In genomic region chr10:6231146-6231545, GRCh38 we compare ENCODE assay signal across 17 cellular contexts. TPM values are rescaled to one million over a fixed set of nuclear protein-coding genes. Genes with fewer than 3 reads are reported as not detected.
A peak's percentile ranks its signal among the peaks of the same experiment; 100 is the strongest.
DNase-seq lines count a peak whose midpoint lies in the region; ATAC-seq, FAIRE-seq and TF ChIP-seq lines count a peak whose summit lies in the region.
"Had no signal": no experiment of that assay in that cellular context is flagged by ENCODE, and none has a peak within 500 bp of the region (broad histone marks: within the 10 kb centered on the region; RNA-seq: fewer than 3 reads in every experiment).

No MANE protein-coding gene starts in this region.

- H2AK9ac ChIP-seq in IMR-90 (replicated peaks; ENCODE audit: low read depth, low read length, poor library complexity) = no peak overlapping the region

- no peak overlapping the region for H4K8ac ChIP-seq in IMR-90 (ENCODE audit: low read depth in 2 of 2, low read length in 2 of 2)

- no peaks in the 10 kb centered on the region for H3K27me3 Mint-ChIP-seq in activated CD4-positive, alpha-beta T cell treated with anti-CD3 and anti-CD28 coated beads for 36 hours

- H4K91ac ChIP-seq in IMR-90 (ENCODE audit: insufficient read depth, low read depth, low read length) = no peak overlapping the region

- H3K36me3 Mint-ChIP-seq in activated CD4-positive, alpha-beta T cell treated with anti-CD3 and anti-CD28 coated beads for 36 hours (ENCODE audit: low read depth) = peaks cover 80% of the 10 kb centered on the region

- POLR2A ChIA-PET in activated CD4-positive, alpha-beta T cell treated with anti-CD3 and anti-CD28 coated beads for 36 hours (lab: Charles Lee) = no interaction called here
- POLR2A ChIA-PET in A549 (lab: Yijun Ruan, JAX) = no interaction called here
- POLR2A ChIA-PET in IMR-90 (lab: Charles Lee; ENCODE audit: unreplicated experiment) = no interaction called here

- H3K9ac ChIP-seq in IMR-90 (ENCODE audit: low read depth, low read length) = no peak overlapping the region

- intact Hi-C loops in activated CD4-positive, alpha-beta T cell treated with anti-CD3 and anti-CD28 coated beads for 36 hours (cut with DNase I, micrococcal nuclease) = loop anchor here (10.0 kb wide), 1 partner anchor 174 kb away; no protein-coding TSS in a partner anchor
- intact Hi-C loops in IMR-90 (cut with micrococcal nuclease) (no loop called here), lower lobe of right lung (cut with DNase I) (no loop called here), ovary (cut with DNase I) (no loop called here)

- no peaks in the 10 kb centered on the region for H3K9me3 ChIP-seq in A549
- H3K9me3 ChIP-seq in IMR-90 (ENCODE audit: control insufficient read depth, insufficient read depth, low read length) = no peaks in the 10 kb centered on the region
- H3K9me3 ChIP-seq in lower lobe of right lung = no peaks in the 10 kb centered on the region
- H3K9me3 ChIP-seq in ovary = no peaks in the 10 kb centered on the region

- H2AK5ac ChIP-seq in IMR-90 (ENCODE audit: low read depth, low read length) = no peak overlapping the region

- H4K5ac ChIP-seq in IMR-90 (ENCODE audit: low read depth, low read length) = no peak overlapping the region

- TF ChIP-seq EP300 in A549 (IDR thresholded peaks at IDR 0.05) (no peak), ovary (IDR thresholded peaks at IDR 0.05) (no peak)

- H3K4me2 ChIP-seq in A549 (no peak overlapping the region), IMR-90 (ENCODE audit: low read depth, low read length) (no peak overlapping the region)

- H3K4me1 Mint-ChIP-seq in activated CD4-positive, alpha-beta T cell treated with anti-CD3 and anti-CD28 coated beads for 36 hours = peaks cover 3% of the 10 kb centered on the region
- H3K4me1 Mint-ChIP-seq: H9 had no signal

- H3K18ac ChIP-seq in IMR-90 (ENCODE audit: low read depth, low read length) = no peak overlapping the region

- WGBS in A549 (ENCODE audit: missing lambda C conversion rate) = 93% methylated on average over 9 of the region's 12 CpGs
- WGBS in IMR-90 (ENCODE audit: extremely low coverage in 2 of 2, insufficient read length in 1 of 2), 2 experiments = 94% methylated on average over 5 of the region's 12 CpGs; no CpG with 5 or more reads in 1 of the 2 experiments
- 92 to 96% (median 95%) methylated on average over 12 of the region's 12 CpGs for WGBS in ovary, 3 donors

- no peak overlapping the region for H2BK5ac ChIP-seq in IMR-90 (ENCODE audit: low read depth, low read length, poor library complexity, severe bottlenecking)

- DNase-seq in activated CD4-positive, alpha-beta T cell treated with anti-CD3 and anti-CD28 coated beads for 36 hours = no peak
- DNase-seq in activated CD4-positive, alpha-beta T cell treated with anti-CD3 and anti-CD28 coated beads for 1 hour = no peak
- DNase-seq in A549 (ENCODE audit: low read depth in 1 of 2, low spot score in 1 of 2) = no peak
- no peak for DNase-seq in IMR-90
- DNase-seq in lower lobe of right lung = peak; percentile 24
- DNase-seq in ovary = no peak
- DNase-seq in hippocampal formation (lab: John Stamatoyannopoulos, UW) = no peak
- DNase-seq in SK-N-DZ (ENCODE audit: low spot score) = no peak
- DNase-seq: 8988T; GF-D8; H9; NCI-H1048; NCI-H1436 treated with DMSO at 0.1 percent for 48 hours; NCI-H2029 treated with DMSO at 0.1 percent for 48 hours; NCI-H2171 treated with DMSO at 0.1 percent for 48 hours; NCI-H446 treated with DMSO at 0.1 percent for 48 hours; NK-92 treated with Interleukin-12 subunit alpha and Interleukin-12 subunit beta, amount 100 ng/mL, for 24 hours had no signal

- H3K14ac ChIP-seq in IMR-90 (replicated peaks; ENCODE audit: low read depth, low read length) = no peak overlapping the region

- in situ Hi-C loops in IMR-90 (cut with MboI; ENCODE audit: low sequenced_read_pairs) = loop anchor here (25.0 kb wide), 1 partner anchor 506 kb away; no protein-coding TSS in a partner anchor

- no peaks in the 10 kb centered on the region for H3K9me3 Mint-ChIP-seq in activated CD4-positive, alpha-beta T cell treated with anti-CD3 and anti-CD28 coated beads for 36 hours (ENCODE audit: low read depth)
- H3K9me3 Mint-ChIP-seq: H9 had no signal

- peak overlapping the region; percentile 58 for H3K27ac Mint-ChIP-seq in activated CD4-positive, alpha-beta T cell treated with anti-CD3 and anti-CD28 coated beads for 36 hours

- no peak overlapping the region for H3K56ac ChIP-seq in IMR-90 (ENCODE audit: extremely low read depth, insufficient read depth, low read length)

- no peak for TF ChIP-seq RAD21 in A549 (conservative IDR thresholded peaks at IDR 0.05 in 1 of 2, IDR thresholded peaks at IDR 0.05 in 1 of 2)
- TF ChIP-seq RAD21 in IMR-90 (IDR thresholded peaks at IDR 0.05; ENCODE audit: low read length) = no peak

- H3K4ac ChIP-seq in IMR-90 (ENCODE audit: low read depth, low read length) = no peak overlapping the region; the same call in 1 of the 2 replicates

- H3K36me3 ChIP-seq in IMR-90 (ENCODE audit: control insufficient read depth, insufficient read depth, low read length) (peaks cover 84% of the 10 kb centered on the region), lower lobe of right lung (peaks cover 94% of the 10 kb centered on the region), ovary (no peaks in the 10 kb centered on the region)

- peaks cover 18 to 62% of the 10 kb centered on the region in 2 experiments; a peak in 3 of 4 replicates for H3K79me1 ChIP-seq in IMR-90 (ENCODE audit: low read depth in 1 of 2, low read length in 2 of 2)

- no peak overlapping the region for H3K4me3 Mint-ChIP-seq in activated CD4-positive, alpha-beta T cell treated with anti-CD3 and anti-CD28 coated beads for 36 hours
- H3K4me3 Mint-ChIP-seq: H9 had no signal

- H3K4me3 ChIP-seq in A549 (no peak overlapping the region), IMR-90 (ENCODE audit: insufficient read depth, low read depth, low read length) (no peak overlapping the region), lower lobe of right lung (no peak overlapping the region), ovary (no peak overlapping the region)

- H3K27ac ChIP-seq in A549 (peak overlapping the region; percentile 15 to 82; a peak in 4 of 6 replicates), IMR-90 (ENCODE audit: insufficient read depth, low read length) (no peak overlapping the region), lower lobe of right lung (no peak overlapping the region), ovary (no peak overlapping the region)

- peaks cover 94% of the 10 kb centered on the region for H3K4me1 ChIP-seq in A549
- no peaks in the 10 kb centered on the region for H3K4me1 ChIP-seq in IMR-90 (ENCODE audit: control insufficient read depth, insufficient read depth, low read length)
- H3K4me1 ChIP-seq in lower lobe of right lung = no peaks in the 10 kb centered on the region
- H3K4me1 ChIP-seq in ovary (ENCODE audit: insufficient read depth) = peaks cover 9% of the 10 kb centered on the region

- CTCF ChIA-PET in activated CD4-positive, alpha-beta T cell treated with anti-CD3 and anti-CD28 coated beads for 36 hours (lab: Charles Lee) = no interaction called here
- CTCF ChIA-PET in A549 (lab: Yijun Ruan, JAX) (interaction anchor here (0.7 to 2.4 kb wide), 3 partner anchors 29 to 176 kb away, joined by 3 to 9 read pairs (median 5); partner anchors contain the start of gene PFKFB3), IMR-90 (lab: Yijun Ruan, JAX) (no interaction called here)

- no peaks in the 10 kb centered on the region for H3K27me3 ChIP-seq in IMR-90 (ENCODE audit: control insufficient read depth, insufficient read depth, low read length)
- no peaks in the 10 kb centered on the region for H3K27me3 ChIP-seq in lower lobe of right lung (ENCODE audit: low read depth)
- no peaks in the 10 kb centered on the region for H3K27me3 ChIP-seq in ovary

- H3K9me1 ChIP-seq in IMR-90 (ENCODE audit: insufficient read depth, low read length) = peaks cover 5% of the 10 kb centered on the region; the same call in 1 of the 2 replicates

- ATAC-seq in activated CD4-positive, alpha-beta T cell treated with anti-CD3 and anti-CD28 coated beads for 36 hours = no peak
- ATAC-seq in A549 (no peak), IMR-90 (ENCODE audit: low read depth) (no peak), lower lobe of right lung (no peak)

- no peak overlapping the region for H3K23ac ChIP-seq in IMR-90 (ENCODE audit: low read depth, low read length)

- no peak overlapping the region for H2BK15ac ChIP-seq in IMR-90 (ENCODE audit: low read depth, low read length)

- H2AFZ ChIP-seq in IMR-90 (replicated peaks; ENCODE audit: low read length, poor library complexity) = peak overlapping the region; percentile 23

- peaks cover 40% of the 10 kb centered on the region for H4K20me1 ChIP-seq in IMR-90 (ENCODE audit: insufficient read depth, low read length)

- dilution Hi-C loops in IMR-90 (cut with HindIII; ENCODE audit: low sequenced_read_pairs, unreplicated experiment) = no loop called here

- no peak for FAIRE-seq in A549 (lab: Jason Lieb, UNC)

- no peak for TF ChIP-seq CTCF in A549 (IDR thresholded peaks at IDR 0.05)
- TF ChIP-seq CTCF in IMR-90 (conservative IDR thresholded peaks at IDR 0.05; ENCODE audit: low read depth, low read length) = no peak
- no peak for TF ChIP-seq CTCF in lower lobe of right lung (IDR thresholded peaks at IDR 0.05)
- TF ChIP-seq CTCF in ovary (IDR thresholded peaks at IDR 0.05) = no peak

- no TSS peak for BruUV-seq in IMR-90 (replicated peaks; lab: Mats Ljungman, UMichigan)

- no peak for TF ChIP-seq POLR2A in A549 (IDR thresholded peaks at IDR 0.05; ENCODE audit: low read length)
- no peak for TF ChIP-seq POLR2A in IMR-90 (IDR thresholded peaks at IDR 0.05; ENCODE audit: low read depth, low read length)
- no peak for TF ChIP-seq POLR2A in ovary (IDR thresholded peaks at IDR 0.05)

- no peak overlapping the region for H2BK20ac ChIP-seq in IMR-90 (ENCODE audit: low read depth, low read length)

- no peak overlapping the region for H2BK120ac ChIP-seq in IMR-90 (ENCODE audit: low read depth, low read length)

TF ChIP-seq in A549, 52 proteins besides CTCF, POLR2A, EP300 and RAD21 (continues in another document):
- TF ChIP-seq NFE2L2 (conservative IDR thresholded peaks at IDR 0.05; ENCODE audit: low read length) = no peak

RNA-seq across cellular contexts. Expression of gene PFKFB3, which starts 28.4 kb away (rescaled TPM):
- 100 to 1,000 TPM; 133 to 183 TPM for total RNA-seq in activated CD4-positive, alpha-beta T cell treated with anti-CD3 and anti-CD28 coated beads for 36 hours
- polyA plus RNA-seq in A549 (2011; rRNA removed) = 139 and 151 TPM in 2 replicates
- 236 and 256 TPM in 2 replicates for polyA plus RNA-seq in A549 (2012; cell fraction: cytosol; rRNA removed)
- 551 and 642 TPM in 2 replicates for polyA plus RNA-seq in A549 (2012; cell fraction: nucleus; rRNA removed)
- polyA plus RNA-seq in A549 (2017; fragmentation: RNase III; extraction: RNeasy Plus Mini Kit Qiagen cat#74134 plus additional on column Dnase treatment) = 200 to 232 TPM (median 220 TPM) in 3 replicates
- 127 and 177 TPM in 2 replicates for polyA minus RNA-seq in A549 (2011; rRNA and poly(A)+ RNA removed)
- 26.9 and 34.1 TPM in 2 replicates for total RNA-seq in IMR-90 (2012; rRNA removed)
- polyA plus RNA-seq in IMR-90 (2012; rRNA removed) = 45.5 and 51.3 TPM in 2 replicates
- polyA plus RNA-seq in IMR-90 (2012; cell fraction: cytosol; rRNA removed) = 35.6 and 39.8 TPM in 2 replicates
- 86.2 and 130 TPM in 2 replicates for polyA plus RNA-seq in IMR-90 (2012; cell fraction: nucleus; rRNA removed; ENCODE audit: low replicate concordance)
- 78.5 TPM for total RNA-seq in lower lobe of right lung
- total RNA-seq in ovary = 10 to 100 TPM; 28.7 to 60.8 (median 41.6) TPM
- 10 to 100 TPM; 15.3 to 24.5 TPM for polyA plus RNA-seq in ovary
- polyA plus RNA-seq in SK-N-DZ (2014; cell fraction: cytosol; rRNA removed) = 22.4 and 26.5 TPM in 2 replicates
- 24.0 and 24.5 TPM in 2 replicates for polyA plus RNA-seq in SK-N-DZ (2014; cell fraction: nucleus; rRNA removed)

Comparison
In these comparisons a context has a peak if more than half of its experiments do, and no peak if none do; other contexts are left out.
1. H3K27ac ChIP-seq: peak in A549 (2 of 2); none in IMR-90 (single experiment), lower lobe of right lung (single experiment) and ovary (0 of 2).
2. intact Hi-C loops: an anchor here in activated CD4-positive, alpha-beta T cell treated with anti-CD3 and anti-CD28 coated beads for 36 hours (10.0 kb wide); none called in IMR-90, lower lobe of right lung and ovary.